ENCODE assay signal across 23 cellular contexts in the genomic region with DNA sequence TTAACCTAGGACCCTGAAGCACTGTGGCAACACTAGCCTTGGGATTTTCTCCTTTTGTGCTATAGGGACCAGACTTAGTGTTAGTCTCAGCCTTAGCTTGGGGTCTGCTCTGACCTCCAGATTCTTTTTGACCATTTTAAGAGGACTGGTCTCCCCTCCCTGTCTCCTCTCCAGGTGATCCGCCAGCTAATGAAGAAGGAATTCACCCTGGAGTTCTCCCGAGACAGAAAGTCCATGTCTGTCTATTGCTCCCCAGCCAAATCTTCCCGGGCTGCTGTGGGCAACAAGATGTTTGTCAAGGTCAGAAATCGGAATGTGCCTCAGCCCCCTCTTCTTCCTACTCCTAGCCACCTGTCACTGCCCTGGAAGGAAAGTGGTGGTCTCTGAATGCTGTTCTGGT. TPM values are rescaled to one million over a fixed set of nuclear protein-coding genes. Genes with fewer than 3 reads are reported as not detected.
"Had no signal": no experiment of that assay in that cellular context is flagged by ENCODE, and none has a peak within 500 bp of the region (broad histone marks: within the 10 kb centered on the region; RNA-seq: fewer than 3 reads in every experiment).

No MANE protein-coding gene starts in this region.

- H3K27ac ChIP-seq: SK-N-MC, VCaP had no signal

- ATAC-seq: activated CD4-positive, alpha-beta T cell treated with anti-CD3 and anti-CD28 coated beads for 36 hours; Right ventricle myocardium inferior; T-cell had no signal

- H3K4me3 ChIP-seq: SK-N-MC had no signal

- DNase-seq: activated CD4-positive, alpha-beta memory T cell treated with anti-CD3 and anti-CD28 coated beads, Interleukin-2, amount 10 ng/mL, durations not matched to agents 7 days and 5 days; activated CD4-positive, alpha-beta T cell treated with anti-CD3 and anti-CD28 coated beads for 36 hours; activated CD4-positive, alpha-beta T cell treated with anti-CD3 and anti-CD28 coated beads, Interleukin-2, amount 50 U/mL, for 1 hour; activated CD4-positive, CD25-positive, alpha-beta regulatory T cell; activated gamma-delta T cell treated with Interleukin-2 at 50 U/mL for 16 hours; activated naive CD4-positive, alpha-beta T cell treated with anti-CD3 and anti-CD28 coated beads, Interleukin-2, amount 10 ng/mL, durations not matched to agents 7 days and 5 days; activated naive CD8-positive, alpha-beta T cell treated with anti-CD3 and anti-CD28 coated beads for 36 hours; activated T-cell treated with anti-CD3 and anti-CD28 coated beads for 4 hours; activated T-cell treated with anti-CD3 and anti-CD28 coated beads, Interleukin-2, amount 50 U/mL, for 48 hours; caudate nucleus; MM.1S; NCI-H1105; NCI-H1436; NCI-H1694 treated with DMSO at 0.1 percent for 48 hours; NCI-H2029 treated with DMSO at 0.1 percent for 48 hours; NCI-H446; NCI-H524; RPMI8226; T-cell; T-helper 2 cell had no signal

RNA-seq across cellular contexts. Expression of gene CD19, which starts 33.9 kb away (rescaled TPM):
- total RNA-seq: activated CD4-positive, alpha-beta memory T cell treated with anti-CD3 and anti-CD28 coated beads, Interleukin-2, amount 10 ng/mL, durations not matched to agents 7 days and 5 days; Right ventricle myocardium inferior had no signal
